ENCODE assay signal across 1 cellular context in genomic region chr3:72480366-72480765, GRCh38.
TF ChIP-seq lines count a peak whose summit lies in the region.

No MANE protein-coding gene starts in this region.

TF ChIP-seq in K562, 482 proteins besides CTCF, POLR2A, EP300 and RAD21 (continued from another document):
- TF ChIP-seq E2F6 (IDR thresholded peaks at IDR 0.05; ENCODE audit: borderline replicate concordance in 1 of 2, extremely low read depth in 1 of 2, insufficient read depth in 1 of 2, insufficient read length in 1 of 2, low read depth in 1 of 2, low read length in 1 of 2, poor library complexity in 1 of 2, severe bottlenecking in 1 of 2) (no peak), HBP1 (CRISPR knock-in tag; IDR thresholded peaks at IDR 0.05) (no peak)
